19 cellular contexts compared by ENCODE assay signal in the genomic region with DNA sequence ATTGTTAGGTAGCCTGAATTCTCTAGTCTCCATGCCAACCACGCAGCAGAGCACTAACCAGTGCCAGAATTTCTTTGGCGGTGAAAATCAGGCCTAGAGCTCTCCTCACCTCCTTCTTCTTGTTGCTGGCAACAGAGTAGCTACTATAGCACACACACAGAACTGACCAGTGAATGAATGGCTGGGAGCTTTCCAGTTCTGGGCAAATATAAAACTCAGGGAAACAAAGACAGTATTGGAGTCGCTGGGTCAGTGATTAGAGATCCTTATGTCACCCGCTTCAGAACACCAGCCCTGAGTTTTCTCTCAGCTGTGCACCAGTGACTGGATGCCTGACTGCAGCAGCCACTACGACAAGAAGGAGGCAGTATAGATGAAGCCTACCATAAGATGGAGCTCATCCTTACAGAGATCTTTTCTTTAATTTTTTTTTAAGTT. TPM values are rescaled to one million over a fixed set of nuclear protein-coding genes. Genes with fewer than 3 reads are reported as not detected.
DNase-seq lines count a peak whose midpoint lies in the region; ATAC-seq and TF ChIP-seq lines count a peak whose summit lies in the region.
"Had no signal": no experiment of that assay in that cellular context is flagged by ENCODE, and none has a peak within 500 bp of the region (broad histone marks: within the 10 kb centered on the region; RNA-seq: fewer than 3 reads in every experiment).

No MANE protein-coding gene starts in this region.

- H3K27ac ChIP-seq in GM23338 (ENCODE audit: low read depth) (no peak overlapping the region), gastroesophageal sphincter (peak overlapping the region; percentile 18 to 62 (median 50)), SJCRH30 (no peak overlapping the region)
- H3K27ac ChIP-seq: coronary artery, foreskin keratinocyte had no signal

- no peaks in the 10 kb centered on the region for H3K27me3 Mint-ChIP-seq in GM23338 (ENCODE audit: insufficient read depth, low read depth, poor library complexity)
- H3K27me3 Mint-ChIP-seq: IgD-negative memory B cell; stimulated activated memory B cell treated with anti-CD40 and anti-IgM and Interleukin-4, amounts not matched to agents 10 μg/mL and 1 μg/mL and 100 μg/mL, for 72 hours had no signal

- H3F3A ChIP-seq in GM23338 (replicated peaks; ENCODE audit: low read depth): no peaks in the 10 kb centered on the region

- no peak overlapping the region for H3K4me3 ChIP-seq in GM23338
- H3K4me3 ChIP-seq in astrocyte of the cerebellum (ENCODE audit: low read depth, low read length): no peak overlapping the region
- no peak overlapping the region for H3K4me3 ChIP-seq in gastroesophageal sphincter
- no peak overlapping the region for H3K4me3 ChIP-seq in SJCRH30
- H3K4me3 ChIP-seq: coronary artery had no signal

- H3K27me3 ChIP-seq in GM23338 (ENCODE audit: insufficient read depth) (no peaks in the 10 kb centered on the region), gastroesophageal sphincter (no peaks in the 10 kb centered on the region), SJCRH30 (no peaks in the 10 kb centered on the region)
- H3K27me3 ChIP-seq: BE2C, foreskin keratinocyte had no signal

- TF ChIP-seq EP300 in gastroesophageal sphincter (IDR thresholded peaks at IDR 0.05): no peak

- TF ChIP-seq POLR2A in gastroesophageal sphincter (IDR thresholded peaks at IDR 0.05): no peak

- TF ChIP-seq CTCF in GM23338 (conservative IDR thresholded peaks at IDR 0.05; ENCODE audit: low read depth in 2 of 2) (peak; percentile 51 to 53), astrocyte of the cerebellum (IDR thresholded peaks at IDR 0.05; ENCODE audit: low read depth, low read length, missing control alignments) (no peak), gastroesophageal sphincter (IDR thresholded peaks at IDR 0.05) (peak in 1 of 4 experiments; percentile 29)

- H3K4me2 ChIP-seq in GM23338: no peak overlapping the region

- 29 to 70% methylated on average over 2 to 5 of the region's 5 CpGs for WGBS in gastroesophageal sphincter (ENCODE audit: low coverage in 1 of 2), 2 donors

- in situ Hi-C loops in astrocyte of the cerebellum (cut with HindIII; ENCODE audit: low sequenced_read_pairs): no loop called here

- H2AFZ ChIP-seq in GM23338: no peak overlapping the region

- ATAC-seq in GM23338: peak; percentile 95
- ATAC-seq in gastroesophageal sphincter: peak; percentile 82
- ATAC-seq: foreskin keratinocyte; left colon; stimulated activated memory B cell treated with anti-CD40 and anti-IgM and Interleukin-4, amounts not matched to agents 10 μg/mL and 1 μg/mL and 100 μg/mL, for 72 hours had no signal

- no peaks in the 10 kb centered on the region for H3K9me2 ChIP-seq in GM23338 (ENCODE audit: insufficient read depth)

- H3K79me2 ChIP-seq in GM23338 (replicated peaks; ENCODE audit: insufficient read depth): no peaks in the 10 kb centered on the region

- no peaks in the 10 kb centered on the region for H3K9me3 Mint-ChIP-seq in GM23338
- H3K9me3 Mint-ChIP-seq: IgD-negative memory B cell had no signal

- peaks cover 13% of the 10 kb centered on the region; the same call in 1 of the 3 replicates for H3K4me1 Mint-ChIP-seq in GM23338

- no peaks in the 10 kb centered on the region for H4K20me1 ChIP-seq in GM23338 (replicated peaks; ENCODE audit: insufficient read depth)

- H3K36me3 Mint-ChIP-seq in GM23338 (ENCODE audit: low read depth): no peaks in the 10 kb centered on the region
- H3K36me3 Mint-ChIP-seq: IgD-negative memory B cell had no signal

- H3K36me3 ChIP-seq in GM23338 (ENCODE audit: insufficient read depth) (no peaks in the 10 kb centered on the region), gastroesophageal sphincter (no peaks in the 10 kb centered on the region), SJCRH30 (no peaks in the 10 kb centered on the region)
- H3K36me3 ChIP-seq: BE2C had no signal

- H3K9me3 ChIP-seq in gastroesophageal sphincter (no peaks in the 10 kb centered on the region), SJCRH30 (replicated peaks) (no peaks in the 10 kb centered on the region)
- H3K9me3 ChIP-seq: BE2C had no signal

- no peak overlapping the region for H3K27ac Mint-ChIP-seq in GM23338
- H3K27ac Mint-ChIP-seq: stimulated activated memory B cell treated with anti-CD40 and anti-IgM and Interleukin-4, amounts not matched to agents 10 μg/mL and 1 μg/mL and 100 μg/mL, for 72 hours had no signal

- no peaks in the 10 kb centered on the region for H3K4me1 ChIP-seq in GM23338 (ENCODE audit: insufficient read depth)
- peaks cover 0 to 42% (median 8%) of the 10 kb centered on the region in 3 donors for H3K4me1 ChIP-seq in gastroesophageal sphincter
- H3K4me1 ChIP-seq in SJCRH30: peaks cover 7% of the 10 kb centered on the region
- H3K4me1 ChIP-seq: BE2C had no signal

- no peak overlapping the region for H3K4me3 Mint-ChIP-seq in GM23338
- H3K4me3 Mint-ChIP-seq: IgD-negative memory B cell; stimulated activated memory B cell treated with anti-CD40 and anti-IgM and Interleukin-4, amounts not matched to agents 10 μg/mL and 1 μg/mL and 100 μg/mL, for 72 hours had no signal

- DNase-seq in GM23338 (ENCODE audit: low spot score): peak; percentile 63
- DNase-seq in astrocyte of the cerebellum (ENCODE audit: low read depth): peak; percentile 33
- peak; percentile 63 for DNase-seq in occipital lobe (lab: John Stamatoyannopoulos, UW)
- no peak for DNase-seq in DMS153 (lab: John Stamatoyannopoulos, UW)
- DNase-seq in activated gamma-delta T cell (lab: John Stamatoyannopoulos, UW): no peak
- DNase-seq in SJCRH30: no peak
- no peak for DNase-seq in LoVo (ENCODE audit: low spot score)
- DNase-seq: activated CD4-positive, alpha-beta T cell treated with anti-CD3 and anti-CD28 coated beads, Interleukin-2, amount 50 U/mL, for 48 hours; BE2C; foreskin keratinocyte; left colon; NCI-H1694; OCI-M1; stimulated activated CD4-positive, alpha-beta T cell treated with anti-CD3 and anti-CD28 coated beads, Interleukin-2, amount 100 ng/mL, for 24 hours; T-helper 2 cell had no signal

TF ChIP-seq in GM23338, 12 proteins besides CTCF, POLR2A, EP300 and RAD21:
- no peak for TF ChIP-seq ZNF114 (CRISPR knock-in tag; IDR thresholded peaks at IDR 0.05)
- no peak for TF ChIP-seq ZNF331 (CRISPR knock-in tag; IDR thresholded peaks at IDR 0.05; ENCODE audit: low read depth)

RNA-seq across cellular contexts. Expression of gene FEM1C, which starts 26.9 kb away (rescaled TPM):
- 21.6 and 22.3 TPM in 2 replicates for total RNA-seq in GM23338 (2014; rRNA removed; shearing (Covaris generic))
- 4.5 and 4.7 TPM in 2 replicates for polyA plus RNA-seq in GM23338 (2016; fragmentation: Nextera tagmentation; extraction: Ambion mirVana)
- total RNA-seq in gastroesophageal sphincter (10 to 100 TPM; 32.0 to 73.9 (median 44.7) TPM), occipital lobe (73.3 TPM)
- total RNA-seq in SJCRH30 (2014; rRNA removed; shearing (Covaris generic)): 16.5 and 17.9 TPM in 2 replicates

RNA-seq across cellular contexts. Expression of gene TICAM2, which starts 30.8 kb away (rescaled TPM):
- total RNA-seq in GM23338 (2014; rRNA removed; shearing (Covaris generic)): not detected in 2 replicates
- polyA plus RNA-seq in GM23338 (2016; fragmentation: Nextera tagmentation; extraction: Ambion mirVana): 1.0 and 1.4 TPM in 2 replicates
- total RNA-seq in gastroesophageal sphincter (1 to 10 TPM; 1.2 to 4.7 (median 3.1) TPM), occipital lobe (0.94 TPM)
- 0.10 and 0.13 TPM in 2 replicates for total RNA-seq in SJCRH30 (2014; rRNA removed; shearing (Covaris generic))

RNA-seq across cellular contexts. Expression of gene TMED7, which starts 54.4 kb away (rescaled TPM):
- 104 and 158 TPM in 2 replicates for total RNA-seq in GM23338 (2014; rRNA removed; shearing (Covaris generic))
- 30.2 and 31.7 TPM in 2 replicates for polyA plus RNA-seq in GM23338 (2016; fragmentation: Nextera tagmentation; extraction: Ambion mirVana)
- total RNA-seq in gastroesophageal sphincter (100 to 1,000 TPM; 100 to 148 (median 120) TPM), occipital lobe (125 TPM)
- total RNA-seq in SJCRH30 (2014; rRNA removed; shearing (Covaris generic)): 84.5 and 89.3 TPM in 2 replicates

Comparison
In these comparisons a context has a peak if more than half of its experiments do, and no peak if none do; other contexts are left out.
1. DNase-seq: peak in GM23338 (single experiment), astrocyte of the cerebellum (single experiment) and occipital lobe (single experiment); none in DMS153 (single experiment), activated gamma-delta T cell (single experiment), SJCRH30 (0 of 2) and LoVo (single experiment).
2. H3K27ac ChIP-seq: peak in gastroesophageal sphincter (4 of 4); none in GM23338 (single experiment) and SJCRH30 (single experiment).